In genomic region chr6:136862662-136863061, GRCh38 we compare ENCODE assay signal across 34 cellular contexts. TPM values are rescaled to one million over a fixed set of nuclear protein-coding genes. Genes with fewer than 3 reads are reported as not detected.
"Had no signal": no experiment of that assay in that cellular context is flagged by ENCODE, and none has a peak within 500 bp of the region (broad histone marks: within the 10 kb centered on the region; RNA-seq: fewer than 3 reads in every experiment).

No MANE protein-coding gene starts in this region.

- H3K4me1 Mint-ChIP-seq: activated naive CD4-positive, alpha-beta T cell treated with anti-CD3 and anti-CD28 coated beads, Interleukin-2, amount 50 U/mL, for 24 hours; activated naive CD8-positive, alpha-beta T cell treated with anti-CD3 and anti-CD28 coated beads, Interleukin-2, amount 50 U/mL, for 24 hours; central memory CD8-positive, alpha-beta T cell had no signal

- H3K4me3 Mint-ChIP-seq: activated CD8-positive, alpha-beta T cell treated with anti-CD3 and anti-CD28 coated beads for 36 hours; activated naive CD4-positive, alpha-beta T cell treated with anti-CD3 and anti-CD28 coated beads for 36 hours; activated naive CD4-positive, alpha-beta T cell treated with anti-CD3 and anti-CD28 coated beads, Interleukin-2, amount 50 U/mL, for 24 hours; activated naive CD8-positive, alpha-beta T cell treated with anti-CD3 and anti-CD28 coated beads for 36 hours; activated naive CD8-positive, alpha-beta T cell treated with anti-CD3 and anti-CD28 coated beads, Interleukin-2, amount 50 U/mL, for 24 hours; activated T-helper 1 cell treated with anti-CD3 and anti-CD28 coated beads, Interleukin-12 subunit alpha, Interleukin-12 subunit beta, Interleukin-2, Interleukin-4 antibody, amounts not matched to agents 30 ng/mL and 10 ng/mL and 1 ng/mL, durations not matched to agents 14 hours and 24 hours and 36 hours; central memory CD8-positive, alpha-beta T cell; dendritic cell treated with granulocyte-macrophage colony-stimulating factor and Interleukin-4, amounts not matched to agents 40 ng/mL and 50 ng/mL, for 4 days; effector memory CD8-positive, alpha-beta T cell; T-helper 17 cell; T-helper 2 cell treated with Interferon-gamma antibody and Interleukin-4, amounts not matched to agents 5 μg/mL and 100 μg/mL, for 36 hours had no signal

- H3K9me3 Mint-ChIP-seq: activated CD8-positive, alpha-beta T cell treated with anti-CD3 and anti-CD28 coated beads for 36 hours; activated naive CD4-positive, alpha-beta T cell treated with anti-CD3 and anti-CD28 coated beads for 36 hours; activated naive CD4-positive, alpha-beta T cell treated with anti-CD3 and anti-CD28 coated beads, Interleukin-2, amount 50 U/mL, for 24 hours; activated naive CD8-positive, alpha-beta T cell treated with anti-CD3 and anti-CD28 coated beads for 36 hours; activated naive CD8-positive, alpha-beta T cell treated with anti-CD3 and anti-CD28 coated beads, Interleukin-2, amount 50 U/mL, for 24 hours; activated T-helper 1 cell treated with anti-CD3 and anti-CD28 coated beads, Interleukin-12 subunit alpha, Interleukin-12 subunit beta, Interleukin-2, Interleukin-4 antibody, amounts not matched to agents 30 ng/mL and 10 ng/mL and 1 ng/mL, durations not matched to agents 14 hours and 24 hours and 36 hours; activated T-helper 2 cell treated with anti-CD3 and anti-CD28 coated beads, Interferon-gamma antibody, Interleukin-2, Interleukin-4, amounts not matched to agents 10 μg/mL and 5 μg/mL and 100 μg/mL, durations not matched to agents 14 hours and 24 hours and 36 hours; central memory CD8-positive, alpha-beta T cell; dendritic cell treated with granulocyte-macrophage colony-stimulating factor and Interleukin-4, amounts not matched to agents 40 ng/mL and 50 ng/mL, for 4 days; effector memory CD8-positive, alpha-beta T cell; T-helper 2 cell treated with Interferon-gamma antibody and Interleukin-4, amounts not matched to agents 5 μg/mL and 100 μg/mL, for 36 hours had no signal

- H3K27me3 Mint-ChIP-seq: activated CD8-positive, alpha-beta T cell treated with anti-CD3 and anti-CD28 coated beads for 36 hours; activated naive CD4-positive, alpha-beta T cell treated with anti-CD3 and anti-CD28 coated beads, Interleukin-2, amount 50 U/mL, for 24 hours; activated naive CD8-positive, alpha-beta T cell treated with anti-CD3 and anti-CD28 coated beads for 36 hours; activated naive CD8-positive, alpha-beta T cell treated with anti-CD3 and anti-CD28 coated beads, Interleukin-2, amount 50 U/mL, for 24 hours; central memory CD8-positive, alpha-beta T cell; dendritic cell treated with granulocyte-macrophage colony-stimulating factor and Interleukin-4, amounts not matched to agents 40 ng/mL and 50 ng/mL, for 4 days; effector memory CD8-positive, alpha-beta T cell; T-helper 17 cell had no signal

- H3K4me3 ChIP-seq: adrenal gland, body of pancreas, coronary artery, dorsolateral prefrontal cortex, gastrocnemius medialis, heart left ventricle had no signal

- H3K27ac Mint-ChIP-seq: activated CD8-positive, alpha-beta T cell treated with anti-CD3 and anti-CD28 coated beads for 36 hours; activated naive CD4-positive, alpha-beta T cell treated with anti-CD3 and anti-CD28 coated beads for 36 hours; activated naive CD4-positive, alpha-beta T cell treated with anti-CD3 and anti-CD28 coated beads, Interleukin-2, amount 50 U/mL, for 24 hours; activated naive CD8-positive, alpha-beta T cell treated with anti-CD3 and anti-CD28 coated beads for 36 hours; activated naive CD8-positive, alpha-beta T cell treated with anti-CD3 and anti-CD28 coated beads, Interleukin-2, amount 50 U/mL, for 24 hours; activated T-helper 1 cell treated with anti-CD3 and anti-CD28 coated beads, Interleukin-12 subunit alpha, Interleukin-12 subunit beta, Interleukin-2, Interleukin-4 antibody, amounts not matched to agents 30 ng/mL and 10 ng/mL and 1 ng/mL, durations not matched to agents 14 hours and 24 hours and 36 hours; activated T-helper 2 cell treated with anti-CD3 and anti-CD28 coated beads, Interferon-gamma antibody, Interleukin-2, Interleukin-4, amounts not matched to agents 10 μg/mL and 5 μg/mL and 100 μg/mL, durations not matched to agents 14 hours and 24 hours and 36 hours; dendritic cell treated with granulocyte-macrophage colony-stimulating factor and Interleukin-4, amounts not matched to agents 40 ng/mL and 50 ng/mL, for 4 days; effector memory CD8-positive, alpha-beta T cell; T-helper 17 cell; T-helper 2 cell treated with Interferon-gamma antibody and Interleukin-4, amounts not matched to agents 5 μg/mL and 100 μg/mL, for 36 hours had no signal

- H3K27me3 ChIP-seq: adrenal gland, body of pancreas, dorsolateral prefrontal cortex, foreskin keratinocyte, gastrocnemius medialis, heart left ventricle had no signal

- H3K36me3 ChIP-seq: adrenal gland, gastrocnemius medialis had no signal

- ATAC-seq: activated CD8-positive, alpha-beta T cell treated with anti-CD3 and anti-CD28 coated beads for 36 hours; activated naive CD8-positive, alpha-beta T cell treated with anti-CD3 and anti-CD28 coated beads, Interleukin-2, amount 50 U/mL, for 24 hours; body of pancreas; effector memory CD8-positive, alpha-beta T cell; esophagus mucosa; foreskin keratinocyte; gastrocnemius medialis; heart left ventricle; T-helper 17 cell had no signal

- H3K9me3 ChIP-seq: adrenal gland, body of pancreas, gastrocnemius medialis, heart left ventricle had no signal

- H3K27ac ChIP-seq: adrenal gland, body of pancreas, coronary artery, dorsolateral prefrontal cortex, foreskin keratinocyte, gastrocnemius medialis, heart left ventricle had no signal

- H3K4me1 ChIP-seq: adrenal gland, foreskin keratinocyte, gastrocnemius medialis had no signal

- DNase-seq: activated CD4-positive, alpha-beta T cell treated with anti-CD3 and anti-CD28 coated beads for 48 hours; activated CD4-positive, alpha-beta T cell treated with anti-CD3 and anti-CD28 coated beads, Interleukin-2, amount 50 U/mL, for 1 hour; activated CD4-positive, alpha-beta T cell treated with anti-CD3 and anti-CD28 coated beads, Interleukin-2, amount 50 U/mL, for 48 hours; activated CD8-positive, alpha-beta memory T cell treated with anti-CD3 and anti-CD28 coated beads for 24 hours; activated CD8-positive, alpha-beta T cell treated with anti-CD3 and anti-CD28 coated beads for 36 hours; activated effector memory CD4-positive, alpha-beta T cell treated with anti-CD3 and anti-CD28 coated beads, Interleukin-2, amount 50 U/mL, for 16 hours; activated naive CD4-positive, alpha-beta T cell treated with anti-CD3 and anti-CD28 coated beads for 36 hours; activated naive CD8-positive, alpha-beta T cell treated with anti-CD3 and anti-CD28 coated beads for 36 hours; activated naive CD8-positive, alpha-beta T cell treated with anti-CD3 and anti-CD28 coated beads, Interleukin-2, amount 50 U/mL, for 24 hours; activated T-cell treated with anti-CD3 and anti-CD28 coated beads, Interleukin-2, amount 50 U/mL, for 1 hour; activated T-cell treated with anti-CD3 and anti-CD28 coated beads, Interleukin-2, amount 50 U/mL, for 48 hours; adrenal gland; amygdala; aorta; body of pancreas; dorsolateral prefrontal cortex; effector memory CD8-positive, alpha-beta T cell; gastrocnemius medialis; glutamatergic neuron; heart left ventricle; T-helper 1 cell; T-helper 17 cell; T1000 had no signal

RNA-seq across cellular contexts. Expression of gene SLC35D3, which starts 59.4 kb away (rescaled TPM):
- total RNA-seq: activated CD8-positive, alpha-beta T cell treated with anti-CD3 and anti-CD28 coated beads for 36 hours; activated naive CD4-positive, alpha-beta T cell treated with anti-CD3 and anti-CD28 coated beads for 36 hours; activated naive CD8-positive, alpha-beta T cell treated with anti-CD3 and anti-CD28 coated beads for 36 hours; activated T-helper 1 cell treated with anti-CD3 and anti-CD28 coated beads, Interleukin-12 subunit alpha, Interleukin-12 subunit beta, Interleukin-2, Interleukin-4 antibody, amounts not matched to agents 30 ng/mL and 10 ng/mL and 1 ng/mL, durations not matched to agents 14 hours and 24 hours and 36 hours; activated T-helper 2 cell treated with anti-CD3 and anti-CD28 coated beads, Interferon-gamma antibody, Interleukin-2, Interleukin-4, amounts not matched to agents 10 μg/mL and 5 μg/mL and 100 μg/mL, durations not matched to agents 14 hours and 24 hours and 36 hours; aorta; body of pancreas; cardiac septum; epithelial cell of proximal tubule; esophagus mucosa; foreskin keratinocyte; gastrocnemius medialis had no signal
- polyA plus RNA-seq: aorta, foreskin keratinocyte had no signal
